19 cellular contexts compared by ENCODE assay signal in the genomic region with DNA sequence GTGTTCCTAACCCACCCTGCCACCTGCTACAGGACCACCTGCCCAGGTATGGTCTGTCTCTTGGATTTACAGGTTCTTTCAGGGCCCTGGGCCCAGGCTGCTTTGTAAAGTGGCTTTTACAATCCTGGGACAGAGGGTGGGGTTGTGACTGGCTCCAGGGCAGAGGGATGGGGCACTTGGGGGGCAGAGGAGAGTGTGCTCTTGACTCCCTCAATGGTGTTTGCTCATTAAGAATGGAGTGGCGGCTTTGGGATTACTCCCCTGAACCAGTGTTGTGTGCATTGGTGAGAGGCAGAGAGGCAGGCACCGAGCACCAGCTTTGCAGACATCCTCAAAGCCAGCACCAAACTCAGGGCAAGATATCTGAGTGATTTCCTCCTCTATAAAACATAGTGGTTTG. TPM values are rescaled to one million over a fixed set of nuclear protein-coding genes. Genes with fewer than 3 reads are reported as not detected.
DNase-seq lines count a peak whose midpoint lies in the region; ATAC-seq, FAIRE-seq and TF ChIP-seq lines count a peak whose summit lies in the region.
"Had no signal": no experiment of that assay in that cellular context is flagged by ENCODE, and none has a peak within 500 bp of the region (broad histone marks: within the 10 kb centered on the region; RNA-seq: fewer than 3 reads in every experiment).

No MANE protein-coding gene starts in this region.

- no peaks in the 10 kb centered on the region for H3K9me3 Mint-ChIP-seq in Calu3 (ENCODE audit: low read depth, unreplicated experiment)
- H3K9me3 Mint-ChIP-seq: CD8-positive, alpha-beta T cell had no signal

- H3K36me3 Mint-ChIP-seq in Calu3 (ENCODE audit: insufficient read depth, unreplicated experiment) = no peaks in the 10 kb centered on the region
- H3K36me3 Mint-ChIP-seq: CD14-positive monocyte; CD8-positive, alpha-beta T cell had no signal

- H3K4me3 ChIP-seq in right atrium auricular region = no peak overlapping the region
- no peak overlapping the region for H3K4me3 ChIP-seq in lower lobe of right lung
- H3K4me3 ChIP-seq in spleen = no peak overlapping the region
- H3K4me3 ChIP-seq: A549, GM23248 had no signal

- H3K27me3 ChIP-seq in right atrium auricular region (no peaks in the 10 kb centered on the region), lower lobe of right lung (ENCODE audit: low read depth) (no peaks in the 10 kb centered on the region), spleen (replicated peaks in 1 of 7) (peaks cover 0 to 13% (median 0%) of the 10 kb centered on the region in 7 donors)
- H3K27me3 ChIP-seq: BE2C had no signal

- no peak overlapping the region for H3K27ac Mint-ChIP-seq in Calu3 (ENCODE audit: unreplicated experiment)
- H3K27ac Mint-ChIP-seq: CD8-positive, alpha-beta T cell had no signal

- no peak overlapping the region for H3K4me3 Mint-ChIP-seq in Calu3 (ENCODE audit: low read depth, unreplicated experiment)
- H3K4me3 Mint-ChIP-seq: CD14-positive monocyte; CD8-positive, alpha-beta T cell had no signal

- 71 to 97% (median 88%) methylated on average over 2 of the region's 2 CpGs for WGBS in spleen, 5 donors

- CTCF ChIA-PET in Calu3 (lab: Charles Lee) = no interaction called here

- no peaks in the 10 kb centered on the region for H3K4me1 ChIP-seq in right atrium auricular region
- no peaks in the 10 kb centered on the region for H3K4me1 ChIP-seq in lower lobe of right lung
- H3K4me1 ChIP-seq in spleen = peaks cover 0 to 16% (median 8%) of the 10 kb centered on the region in 6 donors
- H3K4me1 ChIP-seq: A549, BE2C had no signal

- no TSS peak for BruUV-seq in Calu3 (replicated peaks; lab: Mats Ljungman, UMichigan)

- no peak for FAIRE-seq in D721Med (lab: Jason Lieb, UNC)
- FAIRE-seq: A549, H54 had no signal

- TF ChIP-seq POLR2A in spleen (IDR thresholded peaks at IDR 0.05) = no peak

- H3K9me3 ChIP-seq in right atrium auricular region (no peaks in the 10 kb centered on the region), lower lobe of right lung (no peaks in the 10 kb centered on the region), spleen (no peaks in the 10 kb centered on the region)
- H3K9me3 ChIP-seq: A549, BE2C had no signal

- H3K27me3 Mint-ChIP-seq in Calu3 (ENCODE audit: unreplicated experiment) = no peaks in the 10 kb centered on the region

- no peaks in the 10 kb centered on the region for H3K36me3 ChIP-seq in right atrium auricular region
- H3K36me3 ChIP-seq in lower lobe of right lung = no peaks in the 10 kb centered on the region
- H3K36me3 ChIP-seq in spleen = no peaks in the 10 kb centered on the region
- H3K36me3 ChIP-seq: BE2C had no signal

- H3K27ac ChIP-seq in right atrium auricular region (no peak overlapping the region), lower lobe of right lung (no peak overlapping the region), spleen (no peak overlapping the region)
- H3K27ac ChIP-seq: A549, GM23248, HL-60 had no signal

- TF ChIP-seq CTCF in right atrium auricular region (IDR thresholded peaks at IDR 0.05) (no peak), lower lobe of right lung (IDR thresholded peaks at IDR 0.05) (no peak), spleen (IDR thresholded peaks at IDR 0.05 in 8 of 11, conservative IDR thresholded peaks at IDR 0.05 in 3 of 11) (no peak), Calu3 (IDR thresholded peaks at IDR 0.05; ENCODE audit: unreplicated experiment) (no peak), D721Med (IDR thresholded peaks at IDR 0.05; ENCODE audit: insufficient read depth, missing control alignments) (no peak)

- DNase-seq in cardiac septum (ENCODE audit: low spot score) (peak; percentile 54), right atrium auricular region (ENCODE audit: low spot score) (no peak), lower lobe of right lung (no peak), spleen (peak; percentile 30), NCI-H1694 (lab: John Stamatoyannopoulos, UW) (no peak), Calu3 (no peak), D721Med (ENCODE audit: insufficient read length, low spot score) (no peak)
- DNase-seq: BE2C; CD8-positive, alpha-beta T cell; COR-L47; DMS 273 treated with DMSO at 0.1 percent for 48 hours; GM23248 had no signal

- H3K4me1 Mint-ChIP-seq in Calu3 (ENCODE audit: low read depth, unreplicated experiment) = no peaks in the 10 kb centered on the region

- peak; percentile 36 to 60 for ATAC-seq in lower lobe of right lung
- ATAC-seq: A549; CD8-positive, alpha-beta T cell; HCT116 had no signal

- intact Hi-C loops in cardiac septum (cut with DNase I) = no loop called here
- intact Hi-C loops in lower lobe of right lung (cut with DNase I) = no loop called here
- intact Hi-C loops in spleen (cut with DNase I; ENCODE audit: low total_unique reads) = no loop called here
- intact Hi-C loops in Calu3 (cut with micrococcal nuclease; ENCODE audit: unreplicated experiment) = no loop called here

RNA-seq across cellular contexts. Expression of a gene that starts 43.5 kb away (rescaled TPM):
- not detected for total RNA-seq in cardiac septum
- total RNA-seq in right atrium auricular region = not detected
- total RNA-seq in lower lobe of right lung = 10.6 TPM
- 1 to 10 TPM in 4 of 7 donors, under 1 TPM in 2, not detected in 1; 0.46 to 1.9 (median 1.3) TPM for total RNA-seq in spleen
- polyA plus RNA-seq in spleen = under 1 TPM; 0.02 to 0.22 (median 0.07) TPM
- 4.2 and 5.8 TPM in 2 replicates for total RNA-seq in Calu3 (2022)
- total RNA-seq: CD8-positive, alpha-beta T cell; Daoy; GM23248 had no signal
- polyA plus RNA-seq: A549, AG04450, CD14-positive monocyte, GM23248 had no signal

Comparison
In these comparisons a context has a peak if more than half of its experiments do, and no peak if none do; other contexts are left out.
1. DNase-seq: peak in cardiac septum (single experiment) and spleen (single experiment); none in right atrium auricular region (single experiment), lower lobe of right lung (single experiment), NCI-H1694 (single experiment), Calu3 (single experiment) and D721Med (single experiment).